In the genomic region with DNA sequence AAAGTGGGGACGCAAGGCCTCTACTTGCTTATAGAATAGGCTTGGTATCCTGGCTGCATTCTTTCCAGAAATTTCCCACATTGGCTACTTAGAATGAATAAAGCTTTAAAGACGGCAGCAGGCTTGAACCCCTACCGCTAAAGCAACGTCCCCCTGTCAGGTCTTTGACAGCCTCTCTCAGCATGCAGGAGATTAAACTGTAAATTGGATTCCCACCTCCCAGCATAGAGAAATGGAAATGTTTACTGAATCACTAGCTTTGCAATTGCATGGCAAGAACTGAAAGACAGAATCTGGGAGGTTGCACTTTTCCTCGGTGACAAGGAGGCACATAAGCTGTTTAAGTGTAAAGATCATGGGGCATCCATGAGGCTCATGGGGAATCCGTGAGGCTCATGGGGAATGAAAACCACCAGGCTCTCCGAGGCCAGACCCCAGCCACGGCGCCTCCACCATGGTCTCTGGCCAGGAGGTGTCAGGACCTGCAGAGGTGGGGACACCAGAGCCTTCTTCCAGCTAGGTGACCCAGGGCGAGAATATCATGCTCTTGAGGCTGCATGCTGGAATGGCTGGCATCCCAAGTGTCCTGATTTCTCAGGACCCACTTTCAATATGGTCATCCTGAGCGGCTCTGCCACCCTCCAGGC, we compare ENCODE assay signal across 1 cellular context.
TF ChIP-seq lines count a peak whose summit lies in the region.

No MANE protein-coding gene starts in this region.

TF ChIP-seq in K562, 482 proteins besides CTCF, POLR2A, EP300 and RAD21:
- TF ChIP-seq CHCHD3 (CRISPR knock-in tag; IDR thresholded peaks at IDR 0.05) (no peak), TCF7 (IDR thresholded peaks at IDR 0.05; ENCODE audit: borderline replicate concordance) (no peak), ZBTB7A (IDR thresholded peaks at IDR 0.05; ENCODE audit: borderline replicate concordance, control insufficient read depth, low read depth, low read length) (no peak), ZNF224 (CRISPR knock-in tag; IDR thresholded peaks at IDR 0.05) (no peak)
- TF ChIP-seq, protein P1, sequence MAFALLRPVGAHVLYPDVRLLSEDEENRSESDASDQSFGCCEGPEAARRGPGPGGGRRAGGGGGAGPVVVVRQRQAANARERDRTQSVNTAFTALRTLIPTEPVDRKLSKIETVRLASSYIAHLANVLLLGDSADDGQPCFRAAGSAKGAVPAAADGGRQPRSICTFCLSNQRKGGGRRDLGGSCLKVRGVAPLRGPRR (CRISPR knock-in tag; IDR thresholded peaks at IDR 0.05) = no peak
- TF ChIP-seq, protein P2, sequence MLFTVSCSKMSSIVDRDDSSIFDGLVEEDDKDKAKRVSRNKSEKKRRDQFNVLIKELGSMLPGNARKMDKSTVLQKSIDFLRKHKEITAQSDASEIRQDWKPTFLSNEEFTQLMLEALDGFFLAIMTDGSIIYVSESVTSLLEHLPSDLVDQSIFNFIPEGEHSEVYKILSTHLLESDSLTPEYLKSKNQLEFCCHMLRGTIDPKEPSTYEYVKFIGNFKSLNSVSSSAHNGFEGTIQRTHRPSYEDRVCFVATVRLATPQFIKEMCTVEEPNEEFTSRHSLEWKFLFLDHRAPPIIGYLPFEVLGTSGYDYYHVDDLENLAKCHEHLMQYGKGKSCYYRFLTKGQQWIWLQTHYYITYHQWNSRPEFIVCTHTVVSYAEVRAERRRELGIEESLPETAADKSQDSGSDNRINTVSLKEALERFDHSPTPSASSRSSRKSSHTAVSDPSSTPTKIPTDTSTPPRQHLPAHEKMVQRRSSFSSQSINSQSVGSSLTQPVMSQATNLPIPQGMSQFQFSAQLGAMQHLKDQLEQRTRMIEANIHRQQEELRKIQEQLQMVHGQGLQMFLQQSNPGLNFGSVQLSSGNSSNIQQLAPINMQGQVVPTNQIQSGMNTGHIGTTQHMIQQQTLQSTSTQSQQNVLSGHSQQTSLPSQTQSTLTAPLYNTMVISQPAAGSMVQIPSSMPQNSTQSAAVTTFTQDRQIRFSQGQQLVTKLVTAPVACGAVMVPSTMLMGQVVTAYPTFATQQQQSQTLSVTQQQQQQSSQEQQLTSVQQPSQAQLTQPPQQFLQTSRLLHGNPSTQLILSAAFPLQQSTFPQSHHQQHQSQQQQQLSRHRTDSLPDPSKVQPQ (CRISPR knock-in tag; IDR thresholded peaks at IDR 0.05; ENCODE audit: borderline replicate concordance) = no peak
